In the genomic region with DNA sequence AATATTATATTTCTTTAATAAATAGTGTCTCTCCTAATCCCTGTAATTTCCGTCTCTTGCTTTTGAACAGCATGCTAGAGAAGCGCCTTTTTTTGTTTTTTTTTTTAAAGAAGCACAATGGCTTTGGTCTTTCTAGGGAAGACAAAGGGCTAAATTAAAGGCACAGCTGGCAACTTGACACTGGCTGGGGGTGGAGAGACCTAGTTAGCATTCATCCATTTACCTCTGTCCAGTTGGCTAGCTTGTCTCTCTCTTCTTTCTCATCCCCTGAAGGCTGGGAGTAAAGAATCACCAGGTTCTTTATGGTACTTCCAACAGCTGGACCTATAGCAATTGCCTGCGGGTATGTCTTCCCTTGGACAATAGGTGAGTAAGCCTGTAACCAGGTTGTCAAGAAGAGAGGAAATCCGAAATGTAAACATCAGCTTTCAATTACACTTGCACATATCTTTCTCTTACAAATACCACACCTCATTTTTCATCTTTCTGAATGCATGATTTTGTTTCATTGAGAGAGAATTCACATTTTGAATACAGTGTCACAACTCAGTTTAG, we compare ENCODE assay signal across 1 cellular context.
TF ChIP-seq lines count a peak whose summit lies in the region.

No MANE protein-coding gene starts in this region.

TF ChIP-seq in H1, 55 proteins besides CTCF, POLR2A, EP300 and RAD21 (continued from another document):
- TF ChIP-seq, protein P1, sequence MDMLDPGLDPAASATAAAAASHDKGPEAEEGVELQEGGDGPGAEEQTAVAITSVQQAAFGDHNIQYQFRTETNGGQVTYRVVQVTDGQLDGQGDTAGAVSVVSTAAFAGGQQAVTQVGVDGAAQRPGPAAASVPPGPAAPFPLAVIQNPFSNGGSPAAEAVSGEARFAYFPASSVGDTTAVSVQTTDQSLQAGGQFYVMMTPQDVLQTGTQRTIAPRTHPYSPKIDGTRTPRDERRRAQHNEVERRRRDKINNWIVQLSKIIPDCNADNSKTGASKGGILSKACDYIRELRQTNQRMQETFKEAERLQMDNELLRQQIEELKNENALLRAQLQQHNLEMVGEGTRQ (IDR thresholded peaks at IDR 0.05; ENCODE audit: low read length) = no peak
- no peak for TF ChIP-seq GABPA (IDR thresholded peaks at IDR 0.05; ENCODE audit: borderline replicate concordance, insufficient read depth, low read length)
- no peak for TF ChIP-seq JUN (IDR thresholded peaks at IDR 0.05; ENCODE audit: low read depth, low read length)
- no peak for TF ChIP-seq RXRA (IDR thresholded peaks at IDR 0.05; ENCODE audit: insufficient read depth, low read depth, low read length)
- no peak for TF ChIP-seq BRCA1 (IDR thresholded peaks at IDR 0.05; ENCODE audit: low read depth, low read length)
- TF ChIP-seq CREB1 (IDR thresholded peaks at IDR 0.05) = no peak
- no peak for TF ChIP-seq TCF12 (IDR thresholded peaks at IDR 0.05; ENCODE audit: low read depth, low read length)
- TF ChIP-seq MAX (IDR thresholded peaks at IDR 0.05) = no peak
- no peak for TF ChIP-seq BCL11A (IDR thresholded peaks at IDR 0.05; ENCODE audit: low read depth in 2 of 2, low read length in 2 of 2)
- TF ChIP-seq RFX5 (IDR thresholded peaks at IDR 0.05; ENCODE audit: borderline replicate concordance, low read depth, low read length) = no peak
- no peak for TF ChIP-seq EZH2 (IDR thresholded peaks at IDR 0.05; ENCODE audit: low read depth, low read length, severe bottlenecking)
- TF ChIP-seq SAP30 (IDR thresholded peaks at IDR 0.05; ENCODE audit: insufficient read depth, insufficient replicate concordance, low read length) = no peak
